1 cellular context compared by ENCODE assay signal in the genomic region with DNA sequence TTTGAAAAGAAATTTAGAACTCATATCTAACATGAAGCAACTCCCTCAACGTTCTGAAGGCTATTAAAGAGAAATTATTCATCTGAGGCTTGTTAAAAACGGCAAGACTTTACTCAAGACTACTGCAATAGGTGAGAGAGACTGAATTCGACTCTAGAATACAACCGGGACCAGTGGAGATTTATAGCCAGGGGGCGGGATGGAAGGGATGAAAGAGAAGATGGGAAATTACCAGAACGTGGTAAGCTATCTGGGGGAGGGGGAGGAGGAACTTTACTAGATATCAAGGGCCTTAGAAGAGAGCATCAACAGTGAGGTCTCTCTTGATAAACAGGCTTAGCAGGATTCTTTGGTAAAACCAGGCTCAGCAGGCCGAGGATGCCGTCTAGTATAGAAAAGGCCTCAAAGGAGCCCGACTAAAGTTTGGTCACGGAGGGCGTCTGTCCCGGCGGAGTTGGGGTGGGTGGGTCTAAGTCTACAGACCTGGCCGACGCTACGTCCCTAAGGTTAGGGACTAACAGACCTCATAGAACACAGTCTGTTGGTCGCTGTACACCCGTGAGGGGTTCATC.
TF ChIP-seq lines count a peak whose summit lies in the region.

No MANE protein-coding gene starts in this region.

TF ChIP-seq in GM12878, 131 proteins besides CTCF, POLR2A, EP300 and RAD21:
- no peak for TF ChIP-seq NBN (IDR thresholded peaks at IDR 0.05)
- peak; percentile 57; the same call in 1 of the 2 replicates for TF ChIP-seq MTA3 (IDR thresholded peaks at IDR 0.05; ENCODE audit: borderline replicate concordance, low read length)
- TF ChIP-seq USF1 (IDR thresholded peaks at IDR 0.05; ENCODE audit: borderline replicate concordance, extremely low read length, insufficient read depth, low read depth, low read length), result no peak
- TF ChIP-seq ZBTB4 (CRISPR knock-in tag; IDR thresholded peaks at IDR 0.05), result no peak
- TF ChIP-seq, protein P1, sequence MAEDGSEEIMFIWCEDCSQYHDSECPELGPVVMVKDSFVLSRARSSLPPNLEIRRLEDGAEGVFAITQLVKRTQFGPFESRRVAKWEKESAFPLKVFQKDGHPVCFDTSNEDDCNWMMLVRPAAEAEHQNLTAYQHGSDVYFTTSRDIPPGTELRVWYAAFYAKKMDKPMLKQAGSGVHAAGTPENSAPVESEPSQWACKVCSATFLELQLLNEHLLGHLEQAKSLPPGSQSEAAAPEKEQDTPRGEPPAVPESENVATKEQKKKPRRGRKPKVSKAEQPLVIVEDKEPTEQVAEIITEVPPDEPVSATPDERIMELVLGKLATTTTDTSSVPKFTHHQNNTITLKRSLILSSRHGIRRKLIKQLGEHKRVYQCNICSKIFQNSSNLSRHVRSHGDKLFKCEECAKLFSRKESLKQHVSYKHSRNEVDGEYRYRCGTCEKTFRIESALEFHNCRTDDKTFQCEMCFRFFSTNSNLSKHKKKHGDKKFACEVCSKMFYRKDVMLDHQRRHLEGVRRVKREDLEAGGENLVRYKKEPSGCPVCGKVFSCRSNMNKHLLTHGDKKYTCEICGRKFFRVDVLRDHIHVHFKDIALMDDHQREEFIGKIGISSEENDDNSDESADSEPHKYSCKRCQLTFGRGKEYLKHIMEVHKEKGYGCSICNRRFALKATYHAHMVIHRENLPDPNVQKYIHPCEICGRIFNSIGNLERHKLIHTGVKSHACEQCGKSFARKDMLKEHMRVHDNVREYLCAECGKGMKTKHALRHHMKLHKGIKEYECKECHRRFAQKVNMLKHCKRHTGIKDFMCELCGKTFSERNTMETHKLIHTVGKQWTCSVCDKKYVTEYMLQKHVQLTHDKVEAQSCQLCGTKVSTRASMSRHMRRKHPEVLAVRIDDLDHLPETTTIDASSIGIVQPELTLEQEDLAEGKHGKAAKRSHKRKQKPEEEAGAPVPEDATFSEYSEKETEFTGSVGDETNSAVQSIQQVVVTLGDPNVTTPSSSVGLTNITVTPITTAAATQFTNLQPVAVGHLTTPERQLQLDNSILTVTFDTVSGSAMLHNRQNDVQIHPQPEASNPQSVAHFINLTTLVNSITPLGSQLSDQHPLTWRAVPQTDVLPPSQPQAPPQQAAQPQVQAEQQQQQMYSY (CRISPR knock-in tag; IDR thresholded peaks at IDR 0.05), result no peak
- no peak for TF ChIP-seq HDGF (IDR thresholded peaks at IDR 0.05)
- no peak for TF ChIP-seq ZZZ3 (IDR thresholded peaks at IDR 0.05; ENCODE audit: control insufficient read depth, insufficient read length, low read depth)
- no peak for TF ChIP-seq SRF (IDR thresholded peaks at IDR 0.05; ENCODE audit: low read depth in 2 of 2, low read length in 2 of 2)
- TF ChIP-seq ZNF274 (IDR thresholded peaks at IDR 0.05; ENCODE audit: insufficient read depth, insufficient read length), result no peak
